Comparison of ENCODE assay signal across 21 cellular contexts in the genomic region with DNA sequence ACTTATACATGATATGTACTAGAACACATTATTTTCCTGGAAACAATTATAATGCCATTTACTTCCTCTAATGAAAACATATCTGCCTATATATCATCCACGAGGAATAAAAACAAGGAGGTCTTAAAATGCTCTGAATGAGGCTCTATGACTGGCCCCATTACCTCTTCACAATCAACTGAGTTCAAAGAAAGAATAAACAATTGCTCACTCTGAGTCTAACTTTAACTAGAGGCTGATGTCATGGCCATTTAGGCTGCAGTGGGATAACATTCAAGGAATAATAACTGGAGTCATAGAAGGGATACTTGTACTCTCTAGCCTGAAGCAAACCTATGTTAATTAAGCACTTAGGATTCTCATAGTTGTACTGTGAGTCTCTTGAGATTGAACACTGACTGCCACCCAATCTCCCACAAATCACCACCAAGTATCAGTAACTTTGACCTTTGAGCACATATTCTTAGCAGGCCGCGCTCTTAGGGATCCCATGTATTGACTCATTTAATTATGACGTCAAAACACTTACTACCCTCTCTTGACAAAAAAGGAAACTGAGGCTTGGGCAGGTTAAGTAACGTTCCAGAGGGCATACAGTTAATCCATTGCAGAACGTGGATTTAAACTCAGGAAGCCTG.
DNase-seq lines count a peak whose midpoint lies in the region; TF ChIP-seq lines count a peak whose summit lies in the region.
"Had no signal": no experiment of that assay in that cellular context is flagged by ENCODE, and none has a peak within 500 bp of the region (broad histone marks: within the 10 kb centered on the region; RNA-seq: fewer than 3 reads in every experiment).

No MANE protein-coding gene starts in this region.

- no peak overlapping the region for H2BK12ac ChIP-seq in mesenchymal stem cell (ENCODE audit: low read length in 2 of 2)

- H3K9me3 ChIP-seq in mesenchymal stem cell (ENCODE audit: control insufficient read depth, low read length), result peaks cover 2% of the 10 kb centered on the region
- H3K9me3 ChIP-seq in HAP-1, result no peaks in the 10 kb centered on the region; the same call in 1 of the 2 replicates
- H3K9me3 ChIP-seq: right atrium auricular region had no signal

- no peak overlapping the region for H2BK5ac ChIP-seq in mesenchymal stem cell (ENCODE audit: low read depth, low read length, poor library complexity, severe bottlenecking)

- WGBS in mesenchymal stem cell, result 77% methylated on average over 6 of the region's 6 CpGs

- H2AFZ ChIP-seq in mesenchymal stem cell (ENCODE audit: low read depth, low read length), result no peak overlapping the region

- no peak overlapping the region for H3K4me2 ChIP-seq in mesenchymal stem cell (ENCODE audit: low read length, poor library complexity, severe bottlenecking)

- no peak overlapping the region for H3K4ac ChIP-seq in mesenchymal stem cell (ENCODE audit: low read depth in 1 of 2, low read length in 2 of 2)

- TF ChIP-seq CTCF in kidney epithelial cell (IDR thresholded peaks at IDR 0.05; ENCODE audit: insufficient read depth, low read length, poor library complexity, severe bottlenecking), result no peak

- no peak overlapping the region for H3K14ac ChIP-seq in mesenchymal stem cell (ENCODE audit: low read length in 2 of 2)

- H2AK5ac ChIP-seq in mesenchymal stem cell (ENCODE audit: low read length, severe bottlenecking), result no peak overlapping the region

- no peaks in the 10 kb centered on the region for H3K27me3 ChIP-seq in kidney epithelial cell (ENCODE audit: control insufficient read depth, insufficient read depth, low read length)
- no peaks in the 10 kb centered on the region for H3K27me3 ChIP-seq in mesenchymal stem cell (ENCODE audit: control insufficient read depth in 1 of 2, insufficient read depth in 1 of 2, low read length in 2 of 2)
- H3K27me3 ChIP-seq in HAP-1 (ENCODE audit: low read depth), result no peaks in the 10 kb centered on the region
- H3K27me3 ChIP-seq: right atrium auricular region had no signal

- H3K4me1 ChIP-seq in mesenchymal stem cell (ENCODE audit: control insufficient read depth, insufficient read depth, low read depth, low read length) (peaks cover 10% of the 10 kb centered on the region), HAP-1 (no peaks in the 10 kb centered on the region)
- H3K4me1 ChIP-seq: right atrium auricular region had no signal

- no peaks in the 10 kb centered on the region for H3K79me1 ChIP-seq in mesenchymal stem cell (replicated peaks; ENCODE audit: low read length, poor library complexity, severe bottlenecking)

- DNase-seq in DMS79 treated with DMSO at 0.1 percent for 48 hours (lab: John Stamatoyannopoulos, UW) (peak; percentile 44), HT1080 (ENCODE audit: low read depth) (peak; percentile 10), astrocyte of the hippocampus (ENCODE audit: low read depth, low spot score) (peak; percentile 35), kidney epithelial cell (ENCODE audit: low read depth) (peak; percentile 41), mesenchymal stem cell (no peak), HAP-1 (ENCODE audit: low spot score in 2 of 2) (no peak), D341Med (ENCODE audit: low spot score) (no peak), T-helper 2 cell (no peak)
- DNase-seq: activated CD4-positive, alpha-beta T cell treated with anti-CD3 and anti-CD28 coated beads, Interleukin-2, amount 10 ng/mL, durations not matched to agents 24 days and 14 days; activated CD8-positive, alpha-beta memory T cell treated with anti-CD3 and anti-CD28 coated beads, Interleukin-2, amount 10 ng/mL, durations not matched to agents 7 days and 5 days; H9; islet precursor cell; naive B cell; NCI-H1105 treated with DMSO at 0.1 percent for 48 hours; NCI-H526 treated with DMSO at 0.1 percent for 48 hours; occipital lobe; SHP77 treated with DMSO at 0.1 percent for 48 hours; stimulated activated CD4-positive, alpha-beta T cell treated with anti-CD3 and anti-CD28 coated beads, Interleukin-15, amount 100 ng/mL, for 24 hours; T-cell had no signal

- no peak overlapping the region for H3K18ac ChIP-seq in mesenchymal stem cell (ENCODE audit: low read depth in 1 of 2, low read length in 2 of 2)

- in situ Hi-C loops in HAP-1 (cut with MboI; ENCODE audit: low sequenced_read_pairs), result no loop called here

- no peak overlapping the region for H2BK120ac ChIP-seq in mesenchymal stem cell (ENCODE audit: low read depth, low read length)

- no peak overlapping the region for H4K91ac ChIP-seq in mesenchymal stem cell (ENCODE audit: low read length)

- H3K9ac ChIP-seq in mesenchymal stem cell (ENCODE audit: low read length), result no peak overlapping the region

- H2BK15ac ChIP-seq in mesenchymal stem cell (ENCODE audit: low read depth, poor library complexity, severe bottlenecking), result no peak overlapping the region

- H3K27ac ChIP-seq in mesenchymal stem cell (ENCODE audit: low read length, poor library complexity, severe bottlenecking), result no peak overlapping the region
- H3K27ac ChIP-seq: C4-2B, right atrium auricular region had no signal

- no peak overlapping the region for H3K23ac ChIP-seq in mesenchymal stem cell (ENCODE audit: low read length in 2 of 2)

- no peak overlapping the region for H4K8ac ChIP-seq in mesenchymal stem cell (ENCODE audit: low read length)

- H3K36me3 ChIP-seq in kidney epithelial cell (ENCODE audit: control insufficient read depth, insufficient read depth, low read length) (no peaks in the 10 kb centered on the region), mesenchymal stem cell (ENCODE audit: control insufficient read depth in 1 of 2, insufficient read depth in 2 of 2, low read depth in 1 of 2, low read length in 2 of 2) (no peaks in the 10 kb centered on the region), HAP-1 (replicated peaks) (no peaks in the 10 kb centered on the region)
- H3K36me3 ChIP-seq: right atrium auricular region had no signal

- H3K4me3 ChIP-seq in kidney epithelial cell (ENCODE audit: low read depth, low read length), result no peak overlapping the region
- H3K4me3 ChIP-seq in mesenchymal stem cell (ENCODE audit: insufficient read depth in 1 of 2, low read depth in 1 of 2, low read length in 2 of 2), result no peak overlapping the region
- no peak overlapping the region for H3K4me3 ChIP-seq in HAP-1
- H3K4me3 ChIP-seq: right atrium auricular region had no signal

Comparison
In these comparisons a context has a peak if more than half of its experiments do, and no peak if none do; other contexts are left out.
1. DNase-seq: peak in DMS79 treated with DMSO at 0.1 percent for 48 hours (single experiment), HT1080 (single experiment), astrocyte of the hippocampus (single experiment) and kidney epithelial cell (single experiment); none in mesenchymal stem cell (single experiment), HAP-1 (0 of 2), D341Med (single experiment) and T-helper 2 cell (0 of 5).